In the genomic region with DNA sequence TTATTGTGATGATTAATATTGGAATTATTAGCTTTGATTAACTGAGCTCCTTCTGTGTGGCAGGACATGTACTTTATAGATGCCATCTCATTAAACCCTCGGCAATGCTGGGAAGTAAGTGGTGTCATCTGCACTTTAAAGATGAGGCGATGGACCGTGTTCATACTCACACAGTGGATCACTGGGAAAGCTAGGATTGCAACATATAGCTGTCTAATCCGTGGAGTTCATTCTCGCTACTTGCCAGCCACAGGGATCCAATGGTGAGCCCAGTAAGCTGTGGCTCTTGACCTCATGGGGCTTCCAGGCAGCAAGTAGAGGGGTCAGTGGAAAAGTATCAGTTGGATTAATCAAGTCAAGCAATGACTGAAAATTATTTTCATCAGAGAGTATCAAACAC, we compare ENCODE assay signal across 14 cellular contexts.
"Had no signal": no experiment of that assay in that cellular context is flagged by ENCODE, and none has a peak within 500 bp of the region (broad histone marks: within the 10 kb centered on the region; RNA-seq: fewer than 3 reads in every experiment).

No MANE protein-coding gene starts in this region.

- H3K9me3 ChIP-seq: mucosa of descending colon, ovary, stomach, testis, thyroid gland, transverse colon, vagina had no signal

- H3K4me1 ChIP-seq: right atrium auricular region, stomach, testis, thyroid gland, transverse colon, upper lobe of left lung, vagina had no signal

- H3K36me3 ChIP-seq: left ventricle myocardium inferior, ovary, right atrium auricular region, stomach, thyroid gland, transverse colon, upper lobe of left lung, vagina had no signal

- DNase-seq: left ventricle myocardium inferior, midbrain, ovary, thyroid gland, upper lobe of left lung had no signal

- H3K27ac ChIP-seq: left ventricle myocardium inferior, ovary, right atrium auricular region, skin epidermis, stomach, testis, thyroid gland, transverse colon, upper lobe of left lung, vagina had no signal

- H3K4me3 ChIP-seq: left ventricle myocardium inferior, lung, mucosa of descending colon, ovary, right atrium auricular region, skin epidermis, stomach, thyroid gland, transverse colon, upper lobe of left lung, vagina had no signal

- ATAC-seq: sciatic nerve had no signal

- H3K27me3 ChIP-seq: ovary, right atrium auricular region, stomach, testis, thyroid gland, transverse colon, upper lobe of left lung, vagina had no signal
